Comparison of ENCODE assay signal across 1 cellular context in genomic region chr20:58131111-58131510, GRCh38.
TF ChIP-seq lines count a peak whose summit lies in the region.

No MANE protein-coding gene starts in this region.

TF ChIP-seq in GM23338, 12 proteins besides CTCF, POLR2A, EP300 and RAD21 (continued from another document):
- TF ChIP-seq ZNF114 (CRISPR knock-in tag; IDR thresholded peaks at IDR 0.05) (no peak), REST (IDR thresholded peaks at IDR 0.05; ENCODE audit: unreplicated experiment) (no peak)
